Comparison of ENCODE assay signal across 22 cellular contexts in the genomic region with DNA sequence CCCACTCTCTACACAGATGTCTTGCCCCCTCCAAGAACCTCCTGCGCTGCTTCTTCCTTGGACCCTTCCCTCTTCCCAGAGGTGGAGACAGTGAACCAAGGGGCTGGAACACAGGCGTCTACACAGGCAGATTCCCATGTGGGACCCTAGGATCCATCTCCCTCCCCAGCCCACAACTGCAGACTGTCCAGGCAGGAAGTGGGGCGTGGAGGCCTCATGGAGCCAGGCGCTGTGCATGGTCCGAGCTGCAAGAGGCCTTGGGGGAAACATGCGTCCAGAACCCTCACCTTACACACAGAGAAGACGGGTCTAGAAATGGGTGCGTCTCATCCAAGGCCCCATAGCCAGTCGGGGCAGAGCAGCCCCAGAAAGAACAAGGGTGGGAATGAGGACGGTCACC.
DNase-seq lines count a peak whose midpoint lies in the region; ATAC-seq and TF ChIP-seq lines count a peak whose summit lies in the region.
"Had no signal": no experiment of that assay in that cellular context is flagged by ENCODE, and none has a peak within 500 bp of the region (broad histone marks: within the 10 kb centered on the region; RNA-seq: fewer than 3 reads in every experiment).

No MANE protein-coding gene starts in this region.

- peaks cover 57% of the 10 kb centered on the region for H3K9me3 Mint-ChIP-seq in glutamatergic neuron (ENCODE audit: unreplicated experiment)
- H3K9me3 Mint-ChIP-seq: activated T-helper 1 cell treated with anti-CD3 and anti-CD28 coated beads, Interleukin-12 subunit alpha, Interleukin-12 subunit beta, Interleukin-2, Interleukin-4 antibody, amounts not matched to agents 30 ng/mL and 10 ng/mL and 1 ng/mL, durations not matched to agents 14 hours and 24 hours and 36 hours; dendritic cell treated with granulocyte-macrophage colony-stimulating factor and Interleukin-4, amounts not matched to agents 40 ng/mL and 50 ng/mL, for 4 days; stimulated activated naive CD8-positive, alpha-beta T cell treated with anti-CD3 and anti-CD28 coated beads, Interleukin-15, Interleukin-2, amounts not matched to agents 100 ng/mL and 50 ng/mL, for 24 hours had no signal

- H3K27ac Mint-ChIP-seq in glutamatergic neuron (ENCODE audit: unreplicated experiment) = peak overlapping the region; percentile 93
- H3K27ac Mint-ChIP-seq: activated T-helper 1 cell treated with anti-CD3 and anti-CD28 coated beads, Interleukin-12 subunit alpha, Interleukin-12 subunit beta, Interleukin-2, Interleukin-4 antibody, amounts not matched to agents 30 ng/mL and 10 ng/mL and 1 ng/mL, durations not matched to agents 14 hours and 24 hours and 36 hours; dendritic cell treated with granulocyte-macrophage colony-stimulating factor and Interleukin-4, amounts not matched to agents 40 ng/mL and 50 ng/mL, for 4 days; stimulated activated naive CD8-positive, alpha-beta T cell treated with anti-CD3 and anti-CD28 coated beads, Interleukin-15, Interleukin-2, amounts not matched to agents 100 ng/mL and 50 ng/mL, for 24 hours had no signal

- H3K4me3 Mint-ChIP-seq in glutamatergic neuron (ENCODE audit: unreplicated experiment) = peak overlapping the region; percentile 74
- H3K4me3 Mint-ChIP-seq: activated naive CD8-positive, alpha-beta T cell; activated T-helper 1 cell treated with anti-CD3 and anti-CD28 coated beads, Interleukin-12 subunit alpha, Interleukin-12 subunit beta, Interleukin-2, Interleukin-4 antibody, amounts not matched to agents 30 ng/mL and 10 ng/mL and 1 ng/mL, durations not matched to agents 14 hours and 24 hours and 36 hours; dendritic cell treated with granulocyte-macrophage colony-stimulating factor and Interleukin-4, amounts not matched to agents 40 ng/mL and 50 ng/mL, for 4 days; stimulated activated naive CD8-positive, alpha-beta T cell treated with anti-CD3 and anti-CD28 coated beads, Interleukin-15, Interleukin-2, amounts not matched to agents 100 ng/mL and 50 ng/mL, for 24 hours had no signal

- CTCF ChIA-PET in HCT116 (lab: Charles Lee) = interaction anchor here (1.4 kb wide), 1 partner anchor 121 kb away, joined by 5 read pairs; no protein-coding TSS in a partner anchor

- H3K9ac ChIP-seq in HCT116 (ENCODE audit: low read length) = peak overlapping the region; percentile 65
- peak overlapping the region; percentile 68 for H3K9ac ChIP-seq in skeletal muscle satellite cell (ENCODE audit: low read depth, low read length)

- peaks cover 74% of the 10 kb centered on the region for H3K4me1 Mint-ChIP-seq in glutamatergic neuron (ENCODE audit: low read depth, unreplicated experiment)

- H3K4me1 ChIP-seq in HCT116 (ENCODE audit: control insufficient read depth in 1 of 2, insufficient read depth in 2 of 2, low read length in 2 of 2) (peaks cover 35 to 46% of the 10 kb centered on the region in 2 experiments), skeletal muscle satellite cell (ENCODE audit: control insufficient read depth, insufficient read depth, low read length) (peaks cover 21% of the 10 kb centered on the region)
- H3K4me1 ChIP-seq: gastrocnemius medialis, sigmoid colon, transverse colon had no signal

- intact Hi-C loops in HCT116 (cut with micrococcal nuclease) = loop anchor here (2.0 kb wide), 1 partner anchor 118 kb away; a partner anchor contains a TSS

- H3K4me3 ChIP-seq in HCT116 (replicated peaks in 1 of 2; ENCODE audit: low read depth in 1 of 2, low read length in 2 of 2) (peak overlapping the region in 1 of 2 experiments; percentile 41; a peak in 2 of 4 replicates), skeletal muscle satellite cell (ENCODE audit: low read length) (no peak overlapping the region)
- H3K4me3 ChIP-seq: gastrocnemius medialis, left lung, sigmoid colon, transverse colon had no signal

- POLR2A ChIA-PET in HCT116 (lab: Charles Lee) = interaction anchor here (1.1 kb wide), 1 partner anchor 12 kb away, joined by 3 read pairs; no protein-coding TSS in a partner anchor

- H3K36me3 ChIP-seq in HCT116 (ENCODE audit: control insufficient read depth in 1 of 2, insufficient read depth in 2 of 2, low read length in 2 of 2) (no peaks in the 10 kb centered on the region), skeletal muscle satellite cell (ENCODE audit: insufficient read depth, low read length) (no peaks in the 10 kb centered on the region)
- H3K36me3 ChIP-seq: gastrocnemius medialis, left lung, sigmoid colon, transverse colon had no signal

- no peaks in the 10 kb centered on the region for H4K20me1 ChIP-seq in HCT116 (ENCODE audit: insufficient read depth)

- no peak overlapping the region for H2AFZ ChIP-seq in HCT116 (ENCODE audit: low read depth, low read length, poor library complexity, severe bottlenecking)

- no peak for TF ChIP-seq POLR2A in HCT116 (IDR thresholded peaks at IDR 0.05; ENCODE audit: borderline replicate concordance, extremely low read depth, insufficient read depth, insufficient read length)

- TF ChIP-seq CTCF in HCT116 (IDR thresholded peaks at IDR 0.05 in 2 of 3, conservative IDR thresholded peaks at IDR 0.05 in 1 of 3; ENCODE audit: borderline replicate concordance in 1 of 3, insufficient read depth in 1 of 3, low read depth in 2 of 3, low read length in 2 of 3) (no peak), VCaP (conservative IDR thresholded peaks at IDR 0.05) (no peak), glutamatergic neuron (IDR thresholded peaks at IDR 0.05; ENCODE audit: partially characterized antibody, unreplicated experiment) (no peak)

- H3K79me2 ChIP-seq in HCT116 (ENCODE audit: insufficient read depth, low read length) = peaks cover 44% of the 10 kb centered on the region; the same call in 1 of the 2 replicates

- H3K27ac ChIP-seq in HCT116 (ENCODE audit: low read depth, low read length) = peak overlapping the region; percentile 76
- H3K27ac ChIP-seq in VCaP = peak overlapping the region; percentile 95
- H3K27ac ChIP-seq: gastrocnemius medialis, left lung, sigmoid colon, transverse colon had no signal

- H3K9me3 ChIP-seq in HCT116 (ENCODE audit: control insufficient read depth in 1 of 2, insufficient read depth in 1 of 2, low read depth in 1 of 2, low read length in 2 of 2) = no peaks in the 10 kb centered on the region
- H3K9me3 ChIP-seq in skeletal muscle satellite cell (replicated peaks; ENCODE audit: low read length) = no peaks in the 10 kb centered on the region
- H3K9me3 ChIP-seq: gastrocnemius medialis, left lung, sigmoid colon, transverse colon had no signal

- peak overlapping the region; percentile 79 for H3K4me2 ChIP-seq in HCT116 (ENCODE audit: low read length)
- H3K4me2 ChIP-seq in skeletal muscle satellite cell (ENCODE audit: low read length) = peak overlapping the region; percentile 60

- no peak for DNase-seq in HCT116 (ENCODE audit: low read depth, low spot score)
- DNase-seq in glutamatergic neuron = no peak
- DNase-seq in pons (ENCODE audit: low spot score) = no peak
- DNase-seq in kidney glomerular epithelial cell (lab: John Stamatoyannopoulos, UW) = no peak
- DNase-seq in NCI-H2029 treated with DMSO at 0.1 percent for 48 hours (lab: John Stamatoyannopoulos, UW) = no peak
- DNase-seq in NCI-H1694 (lab: John Stamatoyannopoulos, UW) = no peak
- DNase-seq: activated CD4-positive, CD25-positive, alpha-beta regulatory T cell treated with anti-CD3 and anti-CD28 coated beads, Interleukin-2, amount 50 U/mL, for 72 hours; COR-L47; gastrocnemius medialis; left lung; NCI-H1092; occipital lobe; Right ventricle myocardium superior; sigmoid colon; stimulated activated CD4-positive, alpha-beta T cell treated with anti-CD3 and anti-CD28 coated beads, Interleukin-1b, Interleukin-23, amount 100 ng/mL, for 48 hours; transverse colon had no signal

- H3K27me3 ChIP-seq in HCT116 (ENCODE audit: insufficient read depth, low read length) = no peaks in the 10 kb centered on the region
- no peaks in the 10 kb centered on the region for H3K27me3 ChIP-seq in skeletal muscle satellite cell (ENCODE audit: control insufficient read depth, insufficient read depth, low read length)
- H3K27me3 ChIP-seq: left lung, sigmoid colon, transverse colon had no signal

- TF ChIP-seq RAD21 in HCT116 (IDR thresholded peaks at IDR 0.05; ENCODE audit: low read depth) = no peak

- H3K36me3 Mint-ChIP-seq in glutamatergic neuron (ENCODE audit: unreplicated experiment) = no peaks in the 10 kb centered on the region
- H3K36me3 Mint-ChIP-seq: activated naive CD8-positive, alpha-beta T cell had no signal

- peaks cover 33% of the 10 kb centered on the region for H3K27me3 Mint-ChIP-seq in glutamatergic neuron (ENCODE audit: unreplicated experiment)

- peak; percentile 32 for ATAC-seq in HCT116
- ATAC-seq: gastrocnemius medialis had no signal

- H3K9me2 ChIP-seq in HCT116 (ENCODE audit: insufficient read depth) = no peaks in the 10 kb centered on the region

- BruUV-seq in HCT116 (replicated peaks; lab: Mats Ljungman, UMichigan) = no TSS peak

- RAD21 ChIA-PET in HCT116 (lab: Charles Lee; ENCODE audit: low non-redundant PET in 1 of 2, low total read pairs in 2 of 2, uncharacterized antibody in 2 of 2, unreplicated experiment in 2 of 2) = no interaction called here

TF ChIP-seq in HCT116, 20 proteins besides CTCF, POLR2A, EP300 and RAD21 (continues in another document):
- TF ChIP-seq EGR1 (IDR thresholded peaks at IDR 0.05; ENCODE audit: low read depth) = no peak
- TF ChIP-seq YY1 (IDR thresholded peaks at IDR 0.05; ENCODE audit: extremely low read depth, insufficient replicate concordance, low read depth, low read length) = no peak
- TF ChIP-seq ZNF274 (IDR thresholded peaks at IDR 0.05; ENCODE audit: low read depth, low read length) = no peak
- TF ChIP-seq FOSL1 (IDR thresholded peaks at IDR 0.05; ENCODE audit: low read depth) = no peak
- TF ChIP-seq, protein P1, sequence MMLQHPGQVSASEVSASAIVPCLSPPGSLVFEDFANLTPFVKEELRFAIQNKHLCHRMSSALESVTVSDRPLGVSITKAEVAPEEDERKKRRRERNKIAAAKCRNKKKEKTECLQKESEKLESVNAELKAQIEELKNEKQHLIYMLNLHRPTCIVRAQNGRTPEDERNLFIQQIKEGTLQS (IDR thresholded peaks at IDR 0.05) = no peak
- TF ChIP-seq, protein P2, sequence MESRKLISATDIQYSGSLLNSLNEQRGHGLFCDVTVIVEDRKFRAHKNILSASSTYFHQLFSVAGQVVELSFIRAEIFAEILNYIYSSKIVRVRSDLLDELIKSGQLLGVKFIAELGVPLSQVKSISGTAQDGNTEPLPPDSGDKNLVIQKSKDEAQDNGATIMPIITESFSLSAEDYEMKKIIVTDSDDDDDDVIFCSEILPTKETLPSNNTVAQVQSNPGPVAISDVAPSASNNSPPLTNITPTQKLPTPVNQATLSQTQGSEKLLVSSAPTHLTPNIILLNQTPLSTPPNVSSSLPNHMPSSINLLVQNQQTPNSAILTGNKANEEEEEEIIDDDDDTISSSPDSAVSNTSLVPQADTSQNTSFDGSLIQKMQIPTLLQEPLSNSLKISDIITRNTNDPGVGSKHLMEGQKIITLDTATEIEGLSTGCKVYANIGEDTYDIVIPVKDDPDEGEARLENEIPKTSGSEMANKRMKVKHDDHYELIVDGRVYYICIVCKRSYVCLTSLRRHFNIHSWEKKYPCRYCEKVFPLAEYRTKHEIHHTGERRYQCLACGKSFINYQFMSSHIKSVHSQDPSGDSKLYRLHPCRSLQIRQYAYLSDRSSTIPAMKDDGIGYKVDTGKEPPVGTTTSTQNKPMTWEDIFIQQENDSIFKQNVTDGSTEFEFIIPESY (IDR thresholded peaks at IDR 0.05; ENCODE audit: extremely low read depth, insufficient replicate concordance, low read length) = no peak
- TF ChIP-seq JUND (IDR thresholded peaks at IDR 0.05) = no peak
